In genomic region chr1:213604477-213604876, GRCh38 we compare ENCODE assay signal across 18 cellular contexts.
"Had no signal": no experiment of that assay in that cellular context is flagged by ENCODE, and none has a peak within 500 bp of the region (broad histone marks: within the 10 kb centered on the region; RNA-seq: fewer than 3 reads in every experiment).

No MANE protein-coding gene starts in this region.

- DNase-seq: hypothalamus; immature natural killer cell; left ventricle myocardium inferior; midbrain; mucosa of descending colon; naive thymus-derived CD4-positive, alpha-beta T cell; ovary; right lobe of liver; stimulated activated CD4-positive, alpha-beta T cell treated with anti-CD3 and anti-CD28 coated beads, Interleukin-1b, Interleukin-23, amount 100 ng/mL, for 48 hours; stimulated activated CD4-positive, alpha-beta T cell treated with anti-CD3 and anti-CD28 coated beads, Interleukin-2, amount 100 ng/mL, for 48 hours; stimulated activated CD4-positive, alpha-beta T cell treated with anti-CD3 and anti-CD28 coated beads, Interleukin-4, amount 100 ng/mL, for 4 hours; stimulated activated CD8-positive, alpha-beta memory T cell treated with anti-CD3 and anti-CD28 coated beads, Interleukin-4, amount 100 ng/mL, for 48 hours; stimulated activated naive CD4-positive, alpha-beta T cell treated with Interleukin-2 at 50 U/mL for 16 hours; stimulated activated naive CD8-positive, alpha-beta T cell treated with anti-CD3 and anti-CD28 coated beads, Interleukin-15, amount 100 ng/mL, for 72 hours; substantia nigra; uterus had no signal

- ATAC-seq: mucosa of descending colon; naive thymus-derived CD4-positive, alpha-beta T cell; natural killer cell treated with Interleukin-12 subunit alpha and Interleukin-12 subunit beta and Interleukin-15 and Interleukin-18, amount 100 ng/mL, for 72 hours; right lobe of liver; stimulated activated memory B cell treated with anti-CD40 and anti-IgM and Interleukin-4, amounts not matched to agents 10 μg/mL and 1 μg/mL and 100 μg/mL, for 72 hours; stimulated activated naive CD8-positive, alpha-beta T cell treated with anti-CD3 and anti-CD28 coated beads, Interleukin-15, amount 100 ng/mL, for 72 hours had no signal
